In genomic region chr6:34506718-34507117, GRCh38 we compare ENCODE assay signal across 22 cellular contexts. TPM values are rescaled to one million over a fixed set of nuclear protein-coding genes. Genes with fewer than 3 reads are reported as not detected.
"Had no signal": no experiment of that assay in that cellular context is flagged by ENCODE, and none has a peak within 500 bp of the region (broad histone marks: within the 10 kb centered on the region; RNA-seq: fewer than 3 reads in every experiment).

No MANE protein-coding gene starts in this region.

- H3K27me3 Mint-ChIP-seq: activated naive CD8-positive, alpha-beta T cell treated with anti-CD3 and anti-CD28 coated beads for 36 hours had no signal

- H3K4me3 Mint-ChIP-seq: activated naive CD8-positive, alpha-beta T cell treated with anti-CD3 and anti-CD28 coated beads for 36 hours; activated T-cell treated with anti-CD3 and anti-CD28 coated beads, Interleukin-2, amount 50 U/mL, for 72 hours; T-helper 1 cell treated with Interleukin-12 subunit alpha and Interleukin-12 subunit beta and Interleukin-4 antibody, amounts not matched to agents 30 μg/mL and 1 μg/mL, for 36 hours had no signal

- H3K27ac ChIP-seq: cardiac muscle cell, left lung, transverse colon, vagina had no signal

- H3K36me3 ChIP-seq: cardiac muscle cell, left lung, transverse colon, vagina had no signal

- H3K4me1 Mint-ChIP-seq: activated naive CD8-positive, alpha-beta T cell treated with anti-CD3 and anti-CD28 coated beads for 36 hours had no signal

- H3K4me3 ChIP-seq: cardiac muscle cell, left lung, transverse colon, vagina had no signal

- ATAC-seq: activated T-cell treated with anti-CD3 and anti-CD28 coated beads, Interleukin-2, amount 50 U/mL, for 72 hours; left lung; stimulated activated naive CD8-positive, alpha-beta T cell treated with anti-CD3 and anti-CD28 coated beads, Interleukin-15, Interleukin-2, amounts not matched to agents 100 U/mL and 50 U/mL, for 24 hours had no signal

- H3K27me3 ChIP-seq: cardiac muscle cell, left lung, transverse colon, vagina had no signal

- DNase-seq: activated CD4-positive, alpha-beta T cell treated with anti-CD3 and anti-CD28 coated beads, Interleukin-2, amount 50 U/mL, for 4 hours; activated naive CD4-positive, alpha-beta T cell; activated naive CD8-positive, alpha-beta T cell treated with anti-CD3 and anti-CD28 coated beads for 36 hours; activated T-cell treated with anti-CD3 and anti-CD28 coated beads, Interleukin-2, amount 50 U/mL, for 72 hours; amniotic stem cell; hypothalamus; kidney; mammary epithelial cell; stimulated activated CD4-positive, alpha-beta T cell treated with anti-CD3 and anti-CD28 coated beads, Interleukin-12 subunit alpha, Interleukin-12 subunit beta, amount 100 ng/mL, for 4 hours; stimulated activated CD4-positive, alpha-beta T cell treated with anti-CD3 and anti-CD28 coated beads, Interleukin-1b, Interleukin-23, amount 100 ng/mL, for 48 hours; stimulated activated naive CD8-positive, alpha-beta T cell treated with anti-CD3 and anti-CD28 coated beads, Interleukin-15, Interleukin-2, amounts not matched to agents 100 U/mL and 50 U/mL, for 24 hours; substantia nigra; transverse colon had no signal

- H3K4me1 ChIP-seq: left lung, transverse colon, vagina had no signal

- H3K27ac Mint-ChIP-seq: activated naive CD8-positive, alpha-beta T cell treated with anti-CD3 and anti-CD28 coated beads for 36 hours; activated T-cell treated with anti-CD3 and anti-CD28 coated beads, Interleukin-2, amount 50 U/mL, for 72 hours; T-helper 1 cell treated with Interleukin-12 subunit alpha and Interleukin-12 subunit beta and Interleukin-4 antibody, amounts not matched to agents 30 μg/mL and 1 μg/mL, for 36 hours had no signal

RNA-seq across cellular contexts. Expression of gene PACSIN1, which starts 40.8 kb away (rescaled TPM):
- total RNA-seq: mammary epithelial cell, osteocyte, pulmonary artery endothelial cell had no signal

RNA-seq across cellular contexts. Expression of gene SPDEF, which starts 49.4 kb away (rescaled TPM):
- total RNA-seq: activated CD8-positive, alpha-beta memory T cell treated with anti-CD3 and anti-CD28 coated beads for 36 hours; activated naive CD8-positive, alpha-beta T cell treated with anti-CD3 and anti-CD28 coated beads for 36 hours; frontal cortex; myocyte; osteocyte; pulmonary artery endothelial cell; vagina had no signal
- polyA plus RNA-seq: cardiac muscle cell, mammary epithelial cell had no signal
